In the genomic region with DNA sequence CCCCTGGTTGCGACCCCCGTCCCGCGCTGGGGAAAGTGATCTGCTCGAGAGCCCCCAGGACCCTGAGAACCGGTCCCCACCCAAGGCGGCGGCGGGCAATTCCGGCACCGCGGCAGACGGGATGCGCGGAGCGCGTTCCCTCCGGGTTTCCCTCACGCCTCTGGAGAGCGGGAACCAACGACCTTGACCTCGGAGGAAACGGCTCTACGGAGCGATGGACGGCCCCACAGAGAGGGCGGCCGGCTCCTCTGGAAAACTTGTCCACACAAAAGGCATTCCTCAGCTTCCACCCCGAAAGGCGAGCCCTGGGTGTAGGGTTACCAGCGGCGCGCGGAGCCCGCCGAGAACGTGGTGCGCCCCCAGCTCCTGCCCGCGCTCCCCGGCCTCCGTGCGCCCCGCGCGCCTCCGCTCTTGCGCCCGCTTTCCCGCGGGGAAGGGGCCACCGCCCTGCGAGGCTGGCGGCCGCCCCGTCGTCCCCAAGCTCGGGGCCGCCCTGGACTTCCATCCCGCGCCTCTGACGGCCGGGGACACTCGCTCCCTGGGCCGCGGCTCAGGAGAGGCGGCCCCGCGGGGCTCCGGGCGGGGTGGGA, we compare ENCODE assay signal across 8 cellular contexts. TPM values are rescaled to one million over a fixed set of nuclear protein-coding genes. Genes with fewer than 3 reads are reported as not detected.
DNase-seq lines count a peak whose midpoint lies in the region; ATAC-seq lines count a peak whose summit lies in the region.

No MANE protein-coding gene starts in this region.

- ATAC-seq in activated T-cell treated with anti-CD3 and anti-CD28 coated beads, Interleukin-2, amount 50 U/mL, for 4 hours, result peak; percentile 30 to 41

- no peaks in the 10 kb centered on the region for H3K27me3 ChIP-seq in iPS DF 6.9 (ENCODE audit: control insufficient read depth, insufficient read depth, low read length)

- no peak for DNase-seq in activated T-cell treated with anti-CD3 and anti-CD28 coated beads, Interleukin-2, amount 50 U/mL, for 4 hours
- no peak for DNase-seq in activated T-cell treated with anti-CD3 and anti-CD28 coated beads, Interleukin-2, amount 50 U/mL, for 48 hours
- DNase-seq in amniotic epithelial cell (ENCODE audit: low read depth) (peak; percentile 31), iPS DF 6.9 (ENCODE audit: low read depth, low spot score) (no peak), skeletal muscle cell (ENCODE audit: low read depth) (peak; percentile 11), NCI-H510A treated with DMSO at 0.1 percent for 48 hours (lab: John Stamatoyannopoulos, UW) (no peak), NCI-H345 treated with DMSO at 0.1 percent for 48 hours (lab: John Stamatoyannopoulos, UW; ENCODE audit: unreplicated experiment) (no peak), pons (ENCODE audit: low spot score) (no peak)

- H3K36me3 ChIP-seq in iPS DF 6.9 (ENCODE audit: control insufficient read depth, insufficient read depth, low read length), result no peaks in the 10 kb centered on the region

- H3K4me3 Mint-ChIP-seq in activated T-cell treated with anti-CD3 and anti-CD28 coated beads, Interleukin-2, amount 50 U/mL, for 4 hours, result peak overlapping the region; percentile 29

- H3K36me3 Mint-ChIP-seq in activated T-cell treated with anti-CD3 and anti-CD28 coated beads, Interleukin-2, amount 50 U/mL, for 4 hours (ENCODE audit: insufficient read depth), result no peaks in the 10 kb centered on the region

- H3K4me1 ChIP-seq in iPS DF 6.9 (ENCODE audit: control insufficient read depth, insufficient read depth, low read length), result no peaks in the 10 kb centered on the region

- H3K27ac ChIP-seq in iPS DF 6.9 (ENCODE audit: low read length), result no peak overlapping the region

- H3K4me3 ChIP-seq in iPS DF 6.9 (ENCODE audit: low read length) (peak overlapping the region; percentile 61), skeletal muscle cell (ENCODE audit: low read depth, low read length) (peak overlapping the region; percentile 59)

- no CpG with 5 or more reads among the region's 71 CpGs for WGBS in iPS DF 6.9 (ENCODE audit: insufficient coverage, insufficient read length)

- H3K4me1 Mint-ChIP-seq in activated T-cell treated with anti-CD3 and anti-CD28 coated beads, Interleukin-2, amount 50 U/mL, for 4 hours (ENCODE audit: low read depth), result peaks cover 6% of the 10 kb centered on the region

- no peaks in the 10 kb centered on the region for H3K9me3 ChIP-seq in iPS DF 6.9 (ENCODE audit: control insufficient read depth, insufficient read depth, low read length)

- no peaks in the 10 kb centered on the region for H3K9me3 Mint-ChIP-seq in activated T-cell treated with anti-CD3 and anti-CD28 coated beads, Interleukin-2, amount 50 U/mL, for 4 hours

- H3K27me3 Mint-ChIP-seq in activated T-cell treated with anti-CD3 and anti-CD28 coated beads, Interleukin-2, amount 50 U/mL, for 4 hours (ENCODE audit: low read depth), result peaks cover 46% of the 10 kb centered on the region

RNA-seq across cellular contexts. Expression of gene KIAA1614, which starts 0.4 kb away (rescaled TPM):
- under 1 TPM; 0.10 to 0.16 (median 0.11) TPM for total RNA-seq in activated T-cell treated with anti-CD3 and anti-CD28 coated beads, Interleukin-2, amount 50 U/mL, for 4 hours

Comparison
In these comparisons a context has a peak if more than half of its experiments do, and no peak if none do; other contexts are left out.
1. DNase-seq: peak in amniotic epithelial cell (single experiment) and skeletal muscle cell (single experiment); none in activated T-cell treated with anti-CD3 and anti-CD28 coated beads, Interleukin-2, amount 50 U/mL, for 4 hours (single experiment), activated T-cell treated with anti-CD3 and anti-CD28 coated beads, Interleukin-2, amount 50 U/mL, for 48 hours (0 of 2), iPS DF 6.9 (single experiment), NCI-H510A treated with DMSO at 0.1 percent for 48 hours (single experiment), NCI-H345 treated with DMSO at 0.1 percent for 48 hours (single experiment) and pons (single experiment).